In genomic region chr13:32538234-32538620, GRCh38 we compare ENCODE assay signal across 8 cellular contexts. TPM values are rescaled to one million over a fixed set of nuclear protein-coding genes. Genes with fewer than 3 reads are reported as not detected.
A peak's percentile ranks its signal among the peaks of the same experiment; 100 is the strongest.
DNase-seq lines count a peak whose midpoint lies in the region; ATAC-seq and TF ChIP-seq lines count a peak whose summit lies in the region.

No MANE protein-coding gene starts in this region.

- H3K27me3 ChIP-seq in rectal smooth muscle tissue (ENCODE audit: control insufficient read depth, insufficient read depth, low read length) = no peaks in the 10 kb centered on the region

- peak overlapping the region; percentile 96 for H3K4me3 Mint-ChIP-seq in activated naive CD4-positive, alpha-beta T cell treated with anti-CD3 and anti-CD28 coated beads, Interleukin-2, amount 10 ng/mL, durations not matched to agents 7 days and 5 days

- peaks cover 3% of the 10 kb centered on the region for H3K36me3 ChIP-seq in rectal smooth muscle tissue (ENCODE audit: control insufficient read depth, insufficient read depth, low read length)

- peaks cover 13% of the 10 kb centered on the region for H3K4me1 ChIP-seq in rectal smooth muscle tissue (ENCODE audit: control insufficient read depth, insufficient read depth, low read length)

- peaks cover 5% of the 10 kb centered on the region for H3K27me3 Mint-ChIP-seq in activated naive CD4-positive, alpha-beta T cell treated with anti-CD3 and anti-CD28 coated beads, Interleukin-2, amount 10 ng/mL, durations not matched to agents 7 days and 5 days

- H3K36me3 Mint-ChIP-seq in activated naive CD4-positive, alpha-beta T cell treated with anti-CD3 and anti-CD28 coated beads, Interleukin-2, amount 10 ng/mL, durations not matched to agents 7 days and 5 days = peaks cover 38% of the 10 kb centered on the region

- no peaks in the 10 kb centered on the region for H3K9me3 Mint-ChIP-seq in activated naive CD4-positive, alpha-beta T cell treated with anti-CD3 and anti-CD28 coated beads, Interleukin-2, amount 10 ng/mL, durations not matched to agents 7 days and 5 days

- intact Hi-C loops in cardiac septum (cut with DNase I) = no loop called here

- CTCF ChIA-PET in activated naive CD4-positive, alpha-beta T cell treated with anti-CD3 and anti-CD28 coated beads, Interleukin-2, amount 10 ng/mL, durations not matched to agents 7 days and 5 days (lab: Charles Lee) = interaction anchor here (1.0 to 1.4 kb wide), 4 partner anchors 43 to 536 kb away, joined by 3 to 5 read pairs (median 3); no protein-coding TSS in a partner anchor

- peak overlapping the region; percentile 77 for H3K9ac ChIP-seq in rectal smooth muscle tissue (ENCODE audit: low read length)

- peaks cover 49% of the 10 kb centered on the region for H3K4me1 Mint-ChIP-seq in activated naive CD4-positive, alpha-beta T cell treated with anti-CD3 and anti-CD28 coated beads, Interleukin-2, amount 10 ng/mL, durations not matched to agents 7 days and 5 days

- peak overlapping the region; percentile 100 for H3K27ac Mint-ChIP-seq in activated naive CD4-positive, alpha-beta T cell treated with anti-CD3 and anti-CD28 coated beads, Interleukin-2, amount 10 ng/mL, durations not matched to agents 7 days and 5 days

- TF ChIP-seq CTCF in GM12875 (IDR thresholded peaks at IDR 0.05; ENCODE audit: borderline replicate concordance, insufficient read depth, low read depth, low read length) = no peak

- H3K4me3 ChIP-seq in GM12875 (ENCODE audit: low read depth, low read length) (peak overlapping the region; percentile 84), rectal smooth muscle tissue (ENCODE audit: low read length) (peak overlapping the region; percentile 80)

- peak overlapping the region; percentile 93 for H3K27ac ChIP-seq in rectal smooth muscle tissue (ENCODE audit: low read depth, low read length)

- DNase-seq in HPDE6-E6E7 (ENCODE audit: extremely low spot score) (peak; percentile 4), cardiac septum (ENCODE audit: low spot score) (peak; percentile 77), iPS-NIHi11 (ENCODE audit: low spot score) (no peak)
- DNase-seq in activated naive CD4-positive, alpha-beta T cell treated with anti-CD3 and anti-CD28 coated beads, Interleukin-2, amount 10 ng/mL, durations not matched to agents 7 days and 5 days = peak; percentile 84
- DNase-seq in NK-92 treated with Interleukin-12 subunit alpha and Interleukin-12 subunit beta, amount 100 ng/mL, for 24 hours (lab: John Stamatoyannopoulos, UW) = no peak

- peak; percentile 71 for ATAC-seq in GM21515 (IDR thresholded peaks at IDR 0.05; ENCODE audit: unreplicated experiment)

RNA-seq across cellular contexts. Expression of gene N4BP2L2, which starts 0.4 kb away (rescaled TPM):
- 132 TPM for total RNA-seq in cardiac septum

RNA-seq across cellular contexts. Expression of gene PDS5B, which starts 48.0 kb away (rescaled TPM):
- 22.7 TPM for total RNA-seq in cardiac septum

Comparison
In these comparisons a context has a peak if more than half of its experiments do, and no peak if none do; other contexts are left out.
1. DNase-seq: peak in HPDE6-E6E7 (single experiment), activated naive CD4-positive, alpha-beta T cell treated with anti-CD3 and anti-CD28 coated beads, Interleukin-2, amount 10 ng/mL, durations not matched to agents 7 days and 5 days (single experiment) and cardiac septum (single experiment); none in iPS-NIHi11 (single experiment) and NK-92 treated with Interleukin-12 subunit alpha and Interleukin-12 subunit beta, amount 100 ng/mL, for 24 hours (single experiment).